ENCODE assay signal across 1 cellular context in the genomic region with DNA sequence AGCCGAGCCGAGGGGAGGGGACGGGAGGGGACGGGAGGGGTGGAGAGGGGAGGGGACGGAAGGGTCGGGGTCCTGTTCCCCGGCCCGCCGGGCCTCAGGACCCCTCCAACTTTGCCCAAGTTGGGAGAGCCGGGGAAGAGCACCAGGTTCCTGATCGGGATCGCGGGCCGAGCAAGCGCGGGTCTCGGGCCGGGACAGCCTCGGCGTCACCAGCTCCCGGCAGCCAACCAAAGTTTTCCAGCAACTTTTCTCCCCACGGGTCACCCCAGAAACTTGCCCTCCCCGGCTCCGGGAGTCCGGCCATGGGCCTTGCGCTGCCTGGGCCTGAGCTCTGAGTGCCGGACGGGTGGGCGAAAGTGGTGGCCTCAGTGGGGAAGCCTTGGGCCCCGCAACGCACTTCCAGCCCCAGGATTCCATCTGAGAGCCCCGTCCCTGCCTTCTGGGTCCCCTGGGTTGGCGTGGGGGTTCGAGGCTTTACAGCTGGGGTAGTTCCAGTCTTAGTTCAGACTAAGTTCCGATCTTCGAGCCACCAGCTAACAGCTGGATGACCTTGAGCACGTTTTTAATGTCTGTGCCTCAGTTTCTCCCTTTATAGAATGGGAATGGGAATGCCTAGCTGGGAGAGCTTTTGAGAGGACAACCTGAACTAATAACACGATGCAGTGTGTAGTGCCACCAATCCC.
TF ChIP-seq lines count a peak whose summit lies in the region.

No MANE protein-coding gene starts in this region.

TF ChIP-seq in SK-N-SH treated with all-trans-retinoic acid at 6 μM for 48 hours, 23 proteins besides CTCF, POLR2A, EP300 and RAD21 (continued from another document):
- TF ChIP-seq, protein P1, sequence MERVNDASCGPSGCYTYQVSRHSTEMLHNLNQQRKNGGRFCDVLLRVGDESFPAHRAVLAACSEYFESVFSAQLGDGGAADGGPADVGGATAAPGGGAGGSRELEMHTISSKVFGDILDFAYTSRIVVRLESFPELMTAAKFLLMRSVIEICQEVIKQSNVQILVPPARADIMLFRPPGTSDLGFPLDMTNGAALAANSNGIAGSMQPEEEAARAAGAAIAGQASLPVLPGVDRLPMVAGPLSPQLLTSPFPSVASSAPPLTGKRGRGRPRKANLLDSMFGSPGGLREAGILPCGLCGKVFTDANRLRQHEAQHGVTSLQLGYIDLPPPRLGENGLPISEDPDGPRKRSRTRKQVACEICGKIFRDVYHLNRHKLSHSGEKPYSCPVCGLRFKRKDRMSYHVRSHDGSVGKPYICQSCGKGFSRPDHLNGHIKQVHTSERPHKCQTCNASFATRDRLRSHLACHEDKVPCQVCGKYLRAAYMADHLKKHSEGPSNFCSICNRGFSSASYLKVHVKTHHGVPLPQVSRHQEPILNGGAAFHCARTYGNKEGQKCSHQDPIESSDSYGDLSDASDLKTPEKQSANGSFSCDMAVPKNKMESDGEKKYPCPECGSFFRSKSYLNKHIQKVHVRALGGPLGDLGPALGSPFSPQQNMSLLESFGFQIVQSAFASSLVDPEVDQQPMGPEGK (CRISPR knock-in tag; IDR thresholded peaks at IDR 0.05; ENCODE audit: borderline replicate concordance): no peak
- TF ChIP-seq PPARA (CRISPR knock-in tag; IDR thresholded peaks at IDR 0.05; ENCODE audit: borderline replicate concordance) (no peak), TCF4 (CRISPR knock-in tag; IDR thresholded peaks at IDR 0.05; ENCODE audit: borderline replicate concordance) (no peak), ZFP30 (CRISPR knock-in tag; IDR thresholded peaks at IDR 0.05) (no peak), ISL1 (CRISPR knock-in tag; IDR thresholded peaks at IDR 0.05) (no peak), OSR1 (CRISPR knock-in tag; IDR thresholded peaks at IDR 0.05) (no peak), ZFP3 (CRISPR knock-in tag; IDR thresholded peaks at IDR 0.05) (no peak)
- TF ChIP-seq, protein P2, sequence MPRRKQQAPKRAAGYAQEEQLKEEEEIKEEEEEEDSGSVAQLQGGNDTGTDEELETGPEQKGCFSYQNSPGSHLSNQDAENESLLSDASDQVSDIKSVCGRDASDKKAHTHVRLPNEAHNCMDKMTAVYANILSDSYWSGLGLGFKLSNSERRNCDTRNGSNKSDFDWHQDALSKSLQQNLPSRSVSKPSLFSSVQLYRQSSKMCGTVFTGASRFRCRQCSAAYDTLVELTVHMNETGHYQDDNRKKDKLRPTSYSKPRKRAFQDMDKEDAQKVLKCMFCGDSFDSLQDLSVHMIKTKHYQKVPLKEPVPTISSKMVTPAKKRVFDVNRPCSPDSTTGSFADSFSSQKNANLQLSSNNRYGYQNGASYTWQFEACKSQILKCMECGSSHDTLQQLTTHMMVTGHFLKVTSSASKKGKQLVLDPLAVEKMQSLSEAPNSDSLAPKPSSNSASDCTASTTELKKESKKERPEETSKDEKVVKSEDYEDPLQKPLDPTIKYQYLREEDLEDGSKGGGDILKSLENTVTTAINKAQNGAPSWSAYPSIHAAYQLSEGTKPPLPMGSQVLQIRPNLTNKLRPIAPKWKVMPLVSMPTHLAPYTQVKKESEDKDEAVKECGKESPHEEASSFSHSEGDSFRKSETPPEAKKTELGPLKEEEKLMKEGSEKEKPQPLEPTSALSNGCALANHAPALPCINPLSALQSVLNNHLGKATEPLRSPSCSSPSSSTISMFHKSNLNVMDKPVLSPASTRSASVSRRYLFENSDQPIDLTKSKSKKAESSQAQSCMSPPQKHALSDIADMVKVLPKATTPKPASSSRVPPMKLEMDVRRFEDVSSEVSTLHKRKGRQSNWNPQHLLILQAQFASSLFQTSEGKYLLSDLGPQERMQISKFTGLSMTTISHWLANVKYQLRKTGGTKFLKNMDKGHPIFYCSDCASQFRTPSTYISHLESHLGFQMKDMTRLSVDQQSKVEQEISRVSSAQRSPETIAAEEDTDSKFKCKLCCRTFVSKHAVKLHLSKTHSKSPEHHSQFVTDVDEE (CRISPR knock-in tag; IDR thresholded peaks at IDR 0.05): no peak
